ENCODE assay signal across 9 cellular contexts in genomic region chr11:46382644-46383403, GRCh38. TPM values are rescaled to one million over a fixed set of nuclear protein-coding genes. Genes with fewer than 3 reads are reported as not detected.
DNase-seq lines count a peak whose midpoint lies in the region; ATAC-seq, FAIRE-seq and TF ChIP-seq lines count a peak whose summit lies in the region.
"Had no signal": no experiment of that assay in that cellular context is flagged by ENCODE, and none has a peak within 500 bp of the region (broad histone marks: within the 10 kb centered on the region; RNA-seq: fewer than 3 reads in every experiment).

No MANE protein-coding gene starts in this region.

- ATAC-seq in left lobe of liver (peak; percentile 51), GM21367 (IDR thresholded peaks at IDR 0.05; ENCODE audit: unreplicated experiment) (no peak), GM21825 (IDR thresholded peaks at IDR 0.05; ENCODE audit: unreplicated experiment) (no peak)

- no peak for FAIRE-seq in urothelium cell line (lab: Jason Lieb, UNC)
- FAIRE-seq: TTC549 had no signal

- peak; percentile 34 for DNase-seq in DMS114 treated with DMSO at 0.1 percent for 48 hours (lab: John Stamatoyannopoulos, UW; ENCODE audit: unreplicated experiment)
- peak; percentile 69 for DNase-seq in astrocyte of the hippocampus (ENCODE audit: low read depth, low spot score)
- DNase-seq in left lobe of liver (ENCODE audit: low spot score) = no peak
- peak; percentile 69 for DNase-seq in urothelium cell line (ENCODE audit: low spot score)
- DNase-seq in NCI-H774 (lab: John Stamatoyannopoulos, UW) = no peak

- peak; percentile 74 for TF ChIP-seq CTCF in LNCAP (IDR thresholded peaks at IDR 0.05)

RNA-seq across cellular contexts. Expression of gene MDK, which starts 1.4 kb away (rescaled TPM):
- 2.0 TPM for total RNA-seq in left lobe of liver

RNA-seq across cellular contexts. Expression of gene CHRM4, which starts 8.8 kb away (rescaled TPM):
- total RNA-seq in left lobe of liver = not detected

RNA-seq across cellular contexts. Expression of gene DGKZ, which starts 35.6 kb away (rescaled TPM):
- 13.0 TPM for total RNA-seq in left lobe of liver

Comparison
In these comparisons a context has a peak if more than half of its experiments do, and no peak if none do; other contexts are left out.
1. DNase-seq: peak in DMS114 treated with DMSO at 0.1 percent for 48 hours (single experiment), astrocyte of the hippocampus (single experiment) and urothelium cell line (single experiment); none in left lobe of liver (single experiment) and NCI-H774 (single experiment).